8 cellular contexts compared by ENCODE assay signal in genomic region chr1:25232027-25232865, GRCh38. TPM values are rescaled to one million over a fixed set of nuclear protein-coding genes. Genes with fewer than 3 reads are reported as not detected.
DNase-seq lines count a peak whose midpoint lies in the region; ATAC-seq and TF ChIP-seq lines count a peak whose summit lies in the region.

Gene SYF2 (minus strand): TSS chr1:25232502. CDS start chr1:25232467, 35 bp downstream.

- peak within 1 kb of the TSS; percentile 94 for H3K4me2 ChIP-seq in DOHH2 (ENCODE audit: low read length)

- POLR2A ChIA-PET in RWPE1 (lab: Yijun Ruan, JAX; ENCODE audit: low non-redundant PET), result interaction anchor here (1.3 to 1.9 kb wide), 2 partner anchors 9 to 15 kb away, joined by 4 to 11 read pairs; partner anchors contain the start of gene RSRP1

- no peaks in the 10 kb centered on the region for H3K9me3 ChIP-seq in DOHH2 (ENCODE audit: control insufficient read depth, insufficient read depth, low read length)

- H3K27ac ChIP-seq in DOHH2 (ENCODE audit: low read depth, low read length), result peak within 1 kb of the TSS; percentile 61
- peak within 1 kb of the TSS; percentile 89 for H3K27ac ChIP-seq in RWPE1

- H3K36me3 Mint-ChIP-seq in activated T-helper 17 cell treated with anti-CD3 and anti-CD28 coated beads, Interleukin-2, amount 50 U/mL, for 72 hours (ENCODE audit: low read depth), result peaks cover 5% of the 10 kb centered on the region
- H3K36me3 Mint-ChIP-seq in natural killer cell, result peaks cover 13% of the 10 kb centered on the region

- H3K4me3 ChIP-seq in DOHH2 (ENCODE audit: low read length) (peak within 1 kb of the TSS; percentile 95), fibroblast of pulmonary artery (replicated peaks; ENCODE audit: low read depth, low read length) (peak within 1 kb of the TSS; percentile 94)

- H3K4me3 Mint-ChIP-seq in activated T-helper 17 cell treated with anti-CD3 and anti-CD28 coated beads, Interleukin-2, amount 50 U/mL, for 72 hours, result no peak within 1 kb of the TSS
- H3K4me3 Mint-ChIP-seq in natural killer cell, result no peak within 1 kb of the TSS

- CTCF ChIA-PET in RWPE1 (lab: Yijun Ruan, JAX), result interaction anchor here (0.5 to 0.6 kb wide), 3 partner anchors 14 to 578 kb away, joined by 3 to 4 read pairs (median 4); no protein-coding TSS in a partner anchor

- no peaks in the 10 kb centered on the region for H3K27me3 Mint-ChIP-seq in activated T-helper 17 cell treated with anti-CD3 and anti-CD28 coated beads, Interleukin-2, amount 50 U/mL, for 72 hours
- H3K27me3 Mint-ChIP-seq in natural killer cell (ENCODE audit: low read depth in 2 of 2), result no peaks in the 10 kb centered on the region

- peaks cover 10% of the 10 kb centered on the region for H3F3A ChIP-seq in DOHH2 (ENCODE audit: control insufficient read depth, insufficient read depth)

- no peaks in the 10 kb centered on the region for H3K9me2 ChIP-seq in DOHH2 (replicated peaks; ENCODE audit: control insufficient read depth, low read length)

- no peaks in the 10 kb centered on the region for H4K20me1 ChIP-seq in DOHH2 (ENCODE audit: control insufficient read depth, insufficient read depth, low read depth, low read length)

- H3K79me2 ChIP-seq in DOHH2 (ENCODE audit: control insufficient read depth, low read length), result peaks cover 56% of the 10 kb centered on the region

- DNase-seq in H4 (ENCODE audit: low spot score) (peak; percentile 91), LoVo (ENCODE audit: low spot score) (peak; percentile 93), RWPE1 (ENCODE audit: low spot score) (peak; percentile 90), fibroblast of pulmonary artery (ENCODE audit: low read depth) (peak; percentile 95), natural killer cell (peak; percentile 85)
- peak; percentile 87 for DNase-seq in stimulated activated naive CD4-positive, alpha-beta T cell treated with Interleukin-2 at 50 U/mL for 16 hours (lab: John Stamatoyannopoulos, UW)

- peaks cover 13% of the 10 kb centered on the region for H3K4me1 Mint-ChIP-seq in activated T-helper 17 cell treated with anti-CD3 and anti-CD28 coated beads, Interleukin-2, amount 50 U/mL, for 72 hours
- H3K4me1 Mint-ChIP-seq in natural killer cell, result peaks cover 0 to 5% of the 10 kb centered on the region in 2 donors

- ATAC-seq in activated T-helper 17 cell treated with anti-CD3 and anti-CD28 coated beads, Interleukin-2, amount 50 U/mL, for 72 hours (replicated peaks), result peak; percentile 93
- ATAC-seq in natural killer cell, result peak; percentile 87 to 95 (median 91)

- H3K9me3 Mint-ChIP-seq in activated T-helper 17 cell treated with anti-CD3 and anti-CD28 coated beads, Interleukin-2, amount 50 U/mL, for 72 hours, result no peaks in the 10 kb centered on the region
- H3K9me3 Mint-ChIP-seq in natural killer cell, result no peaks in the 10 kb centered on the region

- H3K27me3 ChIP-seq in DOHH2 (ENCODE audit: control insufficient read depth, low read length), result no peaks in the 10 kb centered on the region

- TF ChIP-seq CTCF in DOHH2 (IDR thresholded peaks at IDR 0.05; ENCODE audit: low read depth, low read length, poor library complexity, severe bottlenecking) (no peak), RWPE1 (conservative IDR thresholded peaks at IDR 0.05; ENCODE audit: low read depth) (no peak), fibroblast of pulmonary artery (IDR thresholded peaks at IDR 0.05; ENCODE audit: low read length, missing control alignments) (no peak), natural killer cell (IDR thresholded peaks at IDR 0.05) (no peak)

- peaks cover 46% of the 10 kb centered on the region for H3K4me1 ChIP-seq in DOHH2 (ENCODE audit: control insufficient read depth, low read length)

- intact Hi-C loops in natural killer cell (cut with micrococcal nuclease), result loop anchor here (1.0 kb wide), 1 partner anchor 15 kb away; the partner anchor contains the start of gene RSRP1

- H3K36me3 ChIP-seq in DOHH2 (ENCODE audit: control insufficient read depth, low read length), result peaks cover 56% of the 10 kb centered on the region

- H3K27ac Mint-ChIP-seq in activated T-helper 17 cell treated with anti-CD3 and anti-CD28 coated beads, Interleukin-2, amount 50 U/mL, for 72 hours, result no peak within 1 kb of the TSS
- no peak within 1 kb of the TSS for H3K27ac Mint-ChIP-seq in natural killer cell

RNA-seq across cellular contexts. Expression of gene SYF2, which starts in this region (rescaled TPM):
- 45.7 and 46.9 TPM in 2 replicates for total RNA-seq in H4 (2014; rRNA removed; shearing (Covaris generic))
- 10 to 100 TPM; 39.1 to 46.1 TPM for total RNA-seq in activated T-helper 17 cell treated with anti-CD3 and anti-CD28 coated beads, Interleukin-2, amount 50 U/mL, for 72 hours
- 10 to 100 TPM; 67.9 to 92.2 (median 75.3) TPM for total RNA-seq in natural killer cell

Comparison
In these comparisons a context has a peak if more than half of its experiments do, and no peak if none do; other contexts are left out.
1. Peak in every context shown above with its lines: DNase-seq, ATAC-seq, H3K4me3 ChIP-seq and H3K27ac ChIP-seq.